Comparison of ENCODE assay signal across 1 cellular context in the genomic region with DNA sequence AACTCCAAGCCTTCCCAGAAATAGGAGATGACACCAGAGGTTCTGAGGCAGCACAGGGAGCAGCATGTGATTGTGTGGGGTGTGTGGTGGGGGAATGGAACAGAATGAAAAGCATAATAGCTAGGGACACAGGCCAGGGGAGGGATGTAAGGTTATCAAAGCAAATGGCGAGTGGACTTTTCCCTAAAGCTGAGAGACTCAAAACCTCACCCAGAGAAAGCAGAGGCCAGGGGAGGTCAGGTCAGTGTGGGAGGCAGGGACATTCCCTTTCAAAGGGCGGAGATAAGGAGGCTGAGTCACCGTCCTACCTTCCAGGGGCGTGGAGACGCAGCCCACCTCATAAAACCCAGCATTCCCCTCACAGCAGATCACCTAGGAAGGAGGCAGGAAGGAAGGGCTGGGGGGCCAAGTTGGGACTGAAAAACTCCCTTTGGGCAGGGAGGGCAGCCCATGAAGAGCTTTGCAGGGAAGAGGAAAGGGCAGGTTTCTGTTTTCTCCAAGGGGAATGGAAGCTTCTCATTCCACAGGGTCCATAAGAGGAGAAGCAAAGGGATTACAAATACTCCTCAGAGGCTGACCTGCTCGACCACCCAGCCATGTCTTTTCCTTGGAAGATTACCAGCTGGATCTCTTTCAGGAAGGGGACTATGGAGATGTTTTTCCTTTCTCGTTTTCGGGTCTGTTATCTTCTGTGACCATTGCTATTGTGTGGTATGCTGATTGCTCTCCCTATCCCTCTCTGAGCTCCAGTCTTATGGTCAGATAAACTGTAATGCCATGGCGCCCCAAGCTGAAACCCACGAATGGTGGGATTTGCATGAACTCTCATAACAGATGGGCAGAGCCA.
TF ChIP-seq lines count a peak whose summit lies in the region.

No MANE protein-coding gene starts in this region.

TF ChIP-seq in HEK293, 187 proteins besides CTCF, POLR2A, EP300 and RAD21 (continued from another document):
- TF ChIP-seq, protein P1, sequence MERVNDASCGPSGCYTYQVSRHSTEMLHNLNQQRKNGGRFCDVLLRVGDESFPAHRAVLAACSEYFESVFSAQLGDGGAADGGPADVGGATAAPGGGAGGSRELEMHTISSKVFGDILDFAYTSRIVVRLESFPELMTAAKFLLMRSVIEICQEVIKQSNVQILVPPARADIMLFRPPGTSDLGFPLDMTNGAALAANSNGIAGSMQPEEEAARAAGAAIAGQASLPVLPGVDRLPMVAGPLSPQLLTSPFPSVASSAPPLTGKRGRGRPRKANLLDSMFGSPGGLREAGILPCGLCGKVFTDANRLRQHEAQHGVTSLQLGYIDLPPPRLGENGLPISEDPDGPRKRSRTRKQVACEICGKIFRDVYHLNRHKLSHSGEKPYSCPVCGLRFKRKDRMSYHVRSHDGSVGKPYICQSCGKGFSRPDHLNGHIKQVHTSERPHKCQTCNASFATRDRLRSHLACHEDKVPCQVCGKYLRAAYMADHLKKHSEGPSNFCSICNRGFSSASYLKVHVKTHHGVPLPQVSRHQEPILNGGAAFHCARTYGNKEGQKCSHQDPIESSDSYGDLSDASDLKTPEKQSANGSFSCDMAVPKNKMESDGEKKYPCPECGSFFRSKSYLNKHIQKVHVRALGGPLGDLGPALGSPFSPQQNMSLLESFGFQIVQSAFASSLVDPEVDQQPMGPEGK (tag by site-specific recombination; IDR thresholded peaks at IDR 0.05): 0 out of 2 replicates have a peak, but pooled peaks have one; percentile 39
- peak; percentile 89 for TF ChIP-seq EGR2 (tag by site-specific recombination; IDR thresholded peaks at IDR 0.05; ENCODE audit: low read depth)
- TF ChIP-seq ZNF558 (tag by site-specific recombination; IDR thresholded peaks at IDR 0.05): no peak
- TF ChIP-seq PRDM1 (tag by site-specific recombination; IDR thresholded peaks at IDR 0.05): peak; percentile 83
- TF ChIP-seq BCL11B (tag by site-specific recombination; IDR thresholded peaks at IDR 0.05; ENCODE audit: low read depth): no peak
- TF ChIP-seq WT1 (tag by site-specific recombination; IDR thresholded peaks at IDR 0.05): peak; percentile 89
- TF ChIP-seq MYNN (tag by site-specific recombination; IDR thresholded peaks at IDR 0.05; ENCODE audit: borderline replicate concordance): no peak
- TF ChIP-seq SP7 (tag by site-specific recombination; IDR thresholded peaks at IDR 0.05): peak; percentile 73
